ENCODE assay signal across 1 cellular context in genomic region chr3:120344349-120344748, GRCh38.
TF ChIP-seq lines count a peak whose summit lies in the region.

No MANE protein-coding gene starts in this region.

TF ChIP-seq in A549, 52 proteins besides CTCF, POLR2A, EP300 and RAD21 (continued from another document):
- no peak for TF ChIP-seq PBX3 (IDR thresholded peaks at IDR 0.05)
- no peak for TF ChIP-seq HOXB5 (CRISPR knock-in tag; IDR thresholded peaks at IDR 0.05)
- no peak for TF ChIP-seq HMGXB4 (CRISPR knock-in tag; IDR thresholded peaks at IDR 0.05; ENCODE audit: borderline replicate concordance)
- TF ChIP-seq USF2 (IDR thresholded peaks at IDR 0.05) = no peak
- TF ChIP-seq ZC3H11A (IDR thresholded peaks at IDR 0.05) = no peak
- TF ChIP-seq HEYL (CRISPR knock-in tag; IDR thresholded peaks at IDR 0.05) = no peak
- no peak for TF ChIP-seq CBX8 (IDR thresholded peaks at IDR 0.05)
TF ChIP-seq in A549: peak in this region for 0.
